16 cellular contexts compared by ENCODE assay signal in genomic region chr5:173613433-173614144, GRCh38. TPM values are rescaled to one million over a fixed set of nuclear protein-coding genes. Genes with fewer than 3 reads are reported as not detected.
A peak's percentile ranks its signal among the peaks of the same experiment; 100 is the strongest.
DNase-seq lines count a peak whose midpoint lies in the region; ATAC-seq and TF ChIP-seq lines count a peak whose summit lies in the region.
"Had no signal": no experiment of that assay in that cellular context is flagged by ENCODE, and none has a peak within 500 bp of the region (broad histone marks: within the 10 kb centered on the region; RNA-seq: fewer than 3 reads in every experiment).

No MANE protein-coding gene starts in this region.

- CTCF ChIA-PET in naive thymus-derived CD4-positive, alpha-beta T cell (lab: Charles Lee) = interaction anchor here (0.6 kb wide), 1 partner anchor 360 kb away, joined by 3 read pairs; no protein-coding TSS in a partner anchor

- H3K9me3 ChIP-seq in BLaER1 (no peaks in the 10 kb centered on the region), DOHH2 (ENCODE audit: control insufficient read depth, insufficient read depth, low read length) (no peaks in the 10 kb centered on the region), adipocyte (ENCODE audit: control insufficient read depth, low read length) (no peaks in the 10 kb centered on the region)
- H3K9me3 ChIP-seq in naive thymus-derived CD4-positive, alpha-beta T cell (ENCODE audit: control insufficient read depth in 2 of 3, low read length in 3 of 3) = no peaks in the 10 kb centered on the region

- H3K27me3 ChIP-seq in BLaER1 (no peaks in the 10 kb centered on the region), DOHH2 (ENCODE audit: control insufficient read depth, low read length) (no peaks in the 10 kb centered on the region), adipocyte (replicated peaks; ENCODE audit: control insufficient read depth, insufficient read depth, low read length) (no peaks in the 10 kb centered on the region)
- H3K27me3 ChIP-seq in naive thymus-derived CD4-positive, alpha-beta T cell (ENCODE audit: control insufficient read depth in 2 of 2, insufficient read depth in 2 of 2, low read length in 2 of 2) = no peaks in the 10 kb centered on the region

- H3K4me3 Mint-ChIP-seq in naive thymus-derived CD4-positive, alpha-beta T cell = peak overlapping the region in 7 of 10 donors; percentile 23 to 94 (median 85)

- peaks cover 0 to 1% (median 0%) of the 10 kb centered on the region in 11 donors for H3K9me3 Mint-ChIP-seq in naive thymus-derived CD4-positive, alpha-beta T cell
- H3K9me3 Mint-ChIP-seq: CD4-positive, alpha-beta memory T cell had no signal

- H3F3A ChIP-seq in DOHH2 (ENCODE audit: control insufficient read depth, insufficient read depth) = no peaks in the 10 kb centered on the region

- H3K79me2 ChIP-seq in DOHH2 (ENCODE audit: control insufficient read depth, low read length) = peaks cover 75% of the 10 kb centered on the region

- intact Hi-C loops in naive thymus-derived CD4-positive, alpha-beta T cell (cut with micrococcal nuclease) = no loop called here

- H3K27ac ChIP-seq in BLaER1 (no peak overlapping the region), DOHH2 (ENCODE audit: low read depth, low read length) (no peak overlapping the region)
- H3K27ac ChIP-seq in naive thymus-derived CD4-positive, alpha-beta T cell (ENCODE audit: low read depth, low read length) = no peak overlapping the region
- H3K27ac ChIP-seq: GM23248 had no signal

- peaks cover 0 to 28% (median 10%) of the 10 kb centered on the region in 5 donors for H3K36me3 Mint-ChIP-seq in naive thymus-derived CD4-positive, alpha-beta T cell

- H3K4me1 ChIP-seq in BLaER1 (peaks cover 26% of the 10 kb centered on the region), DOHH2 (ENCODE audit: control insufficient read depth, low read length) (peaks cover 24% of the 10 kb centered on the region), adipocyte (ENCODE audit: control insufficient read depth, insufficient read depth, low read length) (peaks cover 58% of the 10 kb centered on the region)
- peaks cover 21 to 24% of the 10 kb centered on the region in 2 donors for H3K4me1 ChIP-seq in naive thymus-derived CD4-positive, alpha-beta T cell (ENCODE audit: control insufficient read depth in 2 of 2, insufficient read depth in 2 of 2, low read length in 2 of 2)

- no peak overlapping the region for H3K4me3 ChIP-seq in BLaER1
- no peak overlapping the region for H3K4me3 ChIP-seq in DOHH2 (ENCODE audit: low read length)
- peak overlapping the region; percentile 93 for H3K4me3 ChIP-seq in adipocyte (ENCODE audit: low read length)
- H3K4me3 ChIP-seq in naive thymus-derived CD4-positive, alpha-beta T cell (ENCODE audit: low read length) = no peak overlapping the region

- no peaks in the 10 kb centered on the region for H3K27me3 Mint-ChIP-seq in naive thymus-derived CD4-positive, alpha-beta T cell
- H3K27me3 Mint-ChIP-seq: CD4-positive, alpha-beta memory T cell had no signal

- H3K27ac Mint-ChIP-seq in naive thymus-derived CD4-positive, alpha-beta T cell = peak overlapping the region in 5 of 9 donors; percentile 19 to 80 (median 45)

- peak overlapping the region; percentile 93; the same call in 1 of the 2 replicates for H3K4me2 ChIP-seq in BLaER1
- H3K4me2 ChIP-seq in DOHH2 (ENCODE audit: low read length) = peak overlapping the region; percentile 67; the same call in 1 of the 2 replicates

- peaks cover 61% of the 10 kb centered on the region for H3K36me3 ChIP-seq in BLaER1
- H3K36me3 ChIP-seq in DOHH2 (ENCODE audit: control insufficient read depth, low read length) = peaks cover 74% of the 10 kb centered on the region
- H3K36me3 ChIP-seq in adipocyte (ENCODE audit: control insufficient read depth, insufficient read depth, low read length, severe bottlenecking) = peaks cover 41% of the 10 kb centered on the region
- peaks cover 0 to 48% (median 15%) of the 10 kb centered on the region in 3 experiments for H3K36me3 ChIP-seq in naive thymus-derived CD4-positive, alpha-beta T cell (ENCODE audit: control insufficient read depth in 2 of 3, insufficient read depth in 3 of 3, low read length in 3 of 3)

- H4K20me1 ChIP-seq in BLaER1 (peaks cover 71% of the 10 kb centered on the region), DOHH2 (ENCODE audit: control insufficient read depth, insufficient read depth, low read depth, low read length) (peaks cover 14% of the 10 kb centered on the region; the same call in 1 of the 2 replicates)

- H3K9me2 ChIP-seq in DOHH2 (replicated peaks; ENCODE audit: control insufficient read depth, low read length) = no peaks in the 10 kb centered on the region

- H3K4me1 Mint-ChIP-seq in naive thymus-derived CD4-positive, alpha-beta T cell = peaks cover 28 to 66% (median 62%) of the 10 kb centered on the region in 7 donors

- no peak for DNase-seq in adipocyte (ENCODE audit: low read depth)
- no peak for DNase-seq in naive thymus-derived CD4-positive, alpha-beta T cell
- DNase-seq in stimulated activated CD4-positive, alpha-beta T cell treated with anti-CD3 and anti-CD28 coated beads, Interleukin-1b, Interleukin-23, amount 100 ng/mL, for 48 hours = no peak
- DNase-seq in SW 1271 (lab: John Stamatoyannopoulos, UW) = no peak
- DNase-seq: activated CD8-positive, alpha-beta memory T cell treated with anti-CD3 and anti-CD28 coated beads, Interleukin-2, amount 50 U/mL, for 48 hours; anterior cingulate cortex; CD4-positive, alpha-beta memory T cell; GDM1; Kasumi-1; NCI-H187; NCI-H748 treated with DMSO at 0.1 percent for 48 hours; SIG-M5 had no signal

- no peak for TF ChIP-seq CTCF in DOHH2 (IDR thresholded peaks at IDR 0.05; ENCODE audit: low read depth, low read length, poor library complexity, severe bottlenecking)

- no peak overlapping the region for H3K9ac ChIP-seq in BLaER1
- H3K9ac ChIP-seq in adipocyte (ENCODE audit: low read length) = no peak overlapping the region
- H3K9ac ChIP-seq: GM23248 had no signal

- ATAC-seq in naive thymus-derived CD4-positive, alpha-beta T cell = no peak
- ATAC-seq in HG02798 (IDR thresholded peaks at IDR 0.05; ENCODE audit: poor library complexity, unreplicated experiment) = no peak

- POLR2A ChIA-PET in naive thymus-derived CD4-positive, alpha-beta T cell (lab: Charles Lee) = interaction anchor here (0.6 kb wide), 1 partner anchor 15 kb away, joined by 3 read pairs; no protein-coding TSS in a partner anchor

RNA-seq across cellular contexts. Expression of gene BOD1, which starts 2.9 kb away (rescaled TPM):
- total RNA-seq in naive thymus-derived CD4-positive, alpha-beta T cell = 10 to 100 TPM; 23.2 to 50.2 (median 31.7) TPM
- 10 to 100 TPM; 18.1 to 23.0 TPM for polyA plus RNA-seq in naive thymus-derived CD4-positive, alpha-beta T cell
